Comparison of ENCODE assay signal across 10 cellular contexts in the genomic region with DNA sequence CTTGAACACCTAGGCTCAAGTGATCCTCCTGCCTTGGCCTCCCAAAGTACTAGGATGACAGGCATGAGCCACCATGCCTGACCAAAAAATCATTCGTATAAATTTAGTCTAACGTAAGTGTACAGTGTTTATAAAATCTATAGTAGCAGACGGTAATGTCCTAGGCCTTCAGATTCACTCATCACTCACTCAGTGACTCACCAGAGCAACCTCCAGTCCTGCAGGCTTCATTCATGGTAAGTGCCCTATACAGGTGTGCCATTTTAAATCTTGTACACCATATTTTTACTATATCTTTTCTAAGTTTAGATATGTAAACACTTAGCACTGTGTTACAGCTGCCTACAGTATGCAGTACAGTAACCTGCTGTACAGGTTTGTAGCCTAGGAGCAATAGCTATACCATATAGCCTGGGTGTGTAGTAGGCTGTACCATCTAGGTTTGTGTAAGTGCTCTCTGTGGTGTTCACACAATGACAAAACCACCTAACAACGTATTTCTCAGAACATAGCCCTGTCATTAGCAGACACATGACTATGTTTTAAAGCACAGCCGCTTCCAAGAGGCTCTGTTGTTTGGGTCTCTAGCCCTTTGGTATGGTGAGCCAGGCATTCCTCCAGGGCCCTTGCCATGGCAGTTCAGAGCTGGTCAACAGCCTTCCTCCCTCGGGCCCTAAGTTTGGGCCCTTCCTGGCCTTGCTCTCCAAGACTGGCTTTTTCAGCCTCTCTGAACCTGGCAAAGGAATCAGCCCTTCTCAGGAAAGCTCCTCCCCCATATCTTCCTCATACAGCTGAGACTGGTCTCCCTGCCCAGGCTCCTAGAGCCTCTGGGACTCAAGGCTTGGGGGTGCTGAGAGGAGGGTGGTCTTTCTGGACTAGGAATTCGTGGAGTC. TPM values are rescaled to one million over a fixed set of nuclear protein-coding genes. Genes with fewer than 3 reads are reported as not detected.
A peak's percentile ranks its signal among the peaks of the same experiment; 100 is the strongest.
DNase-seq lines count a peak whose midpoint lies in the region; ATAC-seq and TF ChIP-seq lines count a peak whose summit lies in the region.
"Had no signal": no experiment of that assay in that cellular context is flagged by ENCODE, and none has a peak within 500 bp of the region (broad histone marks: within the 10 kb centered on the region; RNA-seq: fewer than 3 reads in every experiment).

No MANE protein-coding gene starts in this region.

- DNase-seq in ELR (ENCODE audit: low read depth): peak; percentile 88
- no peak for DNase-seq in chondrocyte (ENCODE audit: low spot score)
- DNase-seq in osteocyte (ENCODE audit: extremely low spot score, unreplicated experiment): no peak
- no peak for DNase-seq in GM23338 (ENCODE audit: low spot score)
- DNase-seq in effector CD4-positive, alpha-beta T cell: no peak
- DNase-seq: activated T-cell treated with anti-CD3 and anti-CD28 coated beads, Interleukin-2, amount 50 U/mL, for 72 hours; endodermal cell had no signal

- ATAC-seq in GM23338: no peak
- ATAC-seq in stimulated activated memory B cell treated with anti-CD40 and anti-IgM and Interleukin-4, amounts not matched to agents 10 μg/mL and 1 μg/mL and 100 μg/mL, for 72 hours: no peak
- ATAC-seq: activated T-cell treated with anti-CD3 and anti-CD28 coated beads, Interleukin-2, amount 50 U/mL, for 72 hours had no signal

- TF ChIP-seq CTCF in chondrocyte (IDR thresholded peaks at IDR 0.05) (no peak), osteocyte (IDR thresholded peaks at IDR 0.05) (no peak), GM23338 (conservative IDR thresholded peaks at IDR 0.05; ENCODE audit: low read depth in 2 of 2) (no peak)

- H3K36me3 ChIP-seq in GM23338 (ENCODE audit: insufficient read depth): no peaks in the 10 kb centered on the region

- H4K20me1 ChIP-seq in GM23338 (replicated peaks; ENCODE audit: insufficient read depth): no peaks in the 10 kb centered on the region

- H3F3A ChIP-seq in GM23338 (replicated peaks; ENCODE audit: low read depth): no peaks in the 10 kb centered on the region

- H3K27me3 ChIP-seq in GM23338 (ENCODE audit: insufficient read depth): no peaks in the 10 kb centered on the region

- H3K4me3 ChIP-seq in GM23338: no peak overlapping the region

- H2AFZ ChIP-seq in GM23338: no peak overlapping the region

- H3K4me1 Mint-ChIP-seq in chondrocyte (ENCODE audit: low read depth) (peaks cover 68% of the 10 kb centered on the region), osteocyte (ENCODE audit: unreplicated experiment) (peaks cover 66% of the 10 kb centered on the region), GM23338 (peaks cover 36% of the 10 kb centered on the region)
- peaks cover 12% of the 10 kb centered on the region for H3K4me1 Mint-ChIP-seq in stimulated activated memory B cell treated with anti-CD40 and anti-IgM and Interleukin-4, amounts not matched to agents 10 μg/mL and 1 μg/mL and 100 μg/mL, for 72 hours

- H3K27ac ChIP-seq in GM23338 (ENCODE audit: low read depth): no peak overlapping the region

- H3K9me3 Mint-ChIP-seq in chondrocyte (ENCODE audit: low read depth) (no peaks in the 10 kb centered on the region), osteocyte (ENCODE audit: unreplicated experiment) (no peaks in the 10 kb centered on the region), GM23338 (no peaks in the 10 kb centered on the region)
- H3K9me3 Mint-ChIP-seq in stimulated activated memory B cell treated with anti-CD40 and anti-IgM and Interleukin-4, amounts not matched to agents 10 μg/mL and 1 μg/mL and 100 μg/mL, for 72 hours: no peaks in the 10 kb centered on the region
- H3K9me3 Mint-ChIP-seq: activated T-cell treated with anti-CD3 and anti-CD28 coated beads, Interleukin-2, amount 50 U/mL, for 72 hours; endodermal cell; T-helper 1 cell treated with Interleukin-12 subunit alpha and Interleukin-12 subunit beta and Interleukin-4 antibody, amounts not matched to agents 30 μg/mL and 1 μg/mL, for 36 hours had no signal

- no peaks in the 10 kb centered on the region for H3K79me2 ChIP-seq in GM23338 (replicated peaks; ENCODE audit: insufficient read depth)

- H3K4me3 Mint-ChIP-seq in chondrocyte (ENCODE audit: unreplicated experiment) (no peak overlapping the region), osteocyte (ENCODE audit: unreplicated experiment) (no peak overlapping the region), GM23338 (no peak overlapping the region)
- H3K4me3 Mint-ChIP-seq in stimulated activated memory B cell treated with anti-CD40 and anti-IgM and Interleukin-4, amounts not matched to agents 10 μg/mL and 1 μg/mL and 100 μg/mL, for 72 hours: no peak overlapping the region
- H3K4me3 Mint-ChIP-seq: activated T-cell treated with anti-CD3 and anti-CD28 coated beads, Interleukin-2, amount 50 U/mL, for 72 hours; endodermal cell; T-helper 1 cell treated with Interleukin-12 subunit alpha and Interleukin-12 subunit beta and Interleukin-4 antibody, amounts not matched to agents 30 μg/mL and 1 μg/mL, for 36 hours had no signal

- H3K4me2 ChIP-seq in GM23338: no peak overlapping the region

- H3K9me2 ChIP-seq in GM23338 (ENCODE audit: insufficient read depth): no peaks in the 10 kb centered on the region

- H3K27me3 Mint-ChIP-seq in chondrocyte (ENCODE audit: low read depth): no peaks in the 10 kb centered on the region
- H3K27me3 Mint-ChIP-seq in osteocyte (ENCODE audit: unreplicated experiment): no peaks in the 10 kb centered on the region
- peaks cover 11% of the 10 kb centered on the region for H3K27me3 Mint-ChIP-seq in GM23338 (ENCODE audit: insufficient read depth, low read depth, poor library complexity)
- no peaks in the 10 kb centered on the region for H3K27me3 Mint-ChIP-seq in stimulated activated memory B cell treated with anti-CD40 and anti-IgM and Interleukin-4, amounts not matched to agents 10 μg/mL and 1 μg/mL and 100 μg/mL, for 72 hours

- H3K36me3 Mint-ChIP-seq in chondrocyte (ENCODE audit: low read depth) (peaks cover 1% of the 10 kb centered on the region), osteocyte (ENCODE audit: unreplicated experiment) (no peaks in the 10 kb centered on the region), GM23338 (ENCODE audit: low read depth) (no peaks in the 10 kb centered on the region; the same call in 2 of the 3 replicates)
- H3K36me3 Mint-ChIP-seq in stimulated activated memory B cell treated with anti-CD40 and anti-IgM and Interleukin-4, amounts not matched to agents 10 μg/mL and 1 μg/mL and 100 μg/mL, for 72 hours: no peaks in the 10 kb centered on the region

- H3K27ac Mint-ChIP-seq in chondrocyte (ENCODE audit: unreplicated experiment) (peak overlapping the region; percentile 99), osteocyte (ENCODE audit: unreplicated experiment) (peak overlapping the region; percentile 98), GM23338 (no peak overlapping the region)
- H3K27ac Mint-ChIP-seq in stimulated activated memory B cell treated with anti-CD40 and anti-IgM and Interleukin-4, amounts not matched to agents 10 μg/mL and 1 μg/mL and 100 μg/mL, for 72 hours: no peak overlapping the region
- H3K27ac Mint-ChIP-seq: activated T-cell treated with anti-CD3 and anti-CD28 coated beads, Interleukin-2, amount 50 U/mL, for 72 hours; endodermal cell; T-helper 1 cell treated with Interleukin-12 subunit alpha and Interleukin-12 subunit beta and Interleukin-4 antibody, amounts not matched to agents 30 μg/mL and 1 μg/mL, for 36 hours had no signal

- H3K4me1 ChIP-seq in GM23338 (ENCODE audit: insufficient read depth): peaks cover 2% of the 10 kb centered on the region; the same call in 1 of the 2 replicates

TF ChIP-seq in GM23338, 12 proteins besides CTCF, POLR2A, EP300 and RAD21 (continues in another document):
- TF ChIP-seq, protein P1, sequence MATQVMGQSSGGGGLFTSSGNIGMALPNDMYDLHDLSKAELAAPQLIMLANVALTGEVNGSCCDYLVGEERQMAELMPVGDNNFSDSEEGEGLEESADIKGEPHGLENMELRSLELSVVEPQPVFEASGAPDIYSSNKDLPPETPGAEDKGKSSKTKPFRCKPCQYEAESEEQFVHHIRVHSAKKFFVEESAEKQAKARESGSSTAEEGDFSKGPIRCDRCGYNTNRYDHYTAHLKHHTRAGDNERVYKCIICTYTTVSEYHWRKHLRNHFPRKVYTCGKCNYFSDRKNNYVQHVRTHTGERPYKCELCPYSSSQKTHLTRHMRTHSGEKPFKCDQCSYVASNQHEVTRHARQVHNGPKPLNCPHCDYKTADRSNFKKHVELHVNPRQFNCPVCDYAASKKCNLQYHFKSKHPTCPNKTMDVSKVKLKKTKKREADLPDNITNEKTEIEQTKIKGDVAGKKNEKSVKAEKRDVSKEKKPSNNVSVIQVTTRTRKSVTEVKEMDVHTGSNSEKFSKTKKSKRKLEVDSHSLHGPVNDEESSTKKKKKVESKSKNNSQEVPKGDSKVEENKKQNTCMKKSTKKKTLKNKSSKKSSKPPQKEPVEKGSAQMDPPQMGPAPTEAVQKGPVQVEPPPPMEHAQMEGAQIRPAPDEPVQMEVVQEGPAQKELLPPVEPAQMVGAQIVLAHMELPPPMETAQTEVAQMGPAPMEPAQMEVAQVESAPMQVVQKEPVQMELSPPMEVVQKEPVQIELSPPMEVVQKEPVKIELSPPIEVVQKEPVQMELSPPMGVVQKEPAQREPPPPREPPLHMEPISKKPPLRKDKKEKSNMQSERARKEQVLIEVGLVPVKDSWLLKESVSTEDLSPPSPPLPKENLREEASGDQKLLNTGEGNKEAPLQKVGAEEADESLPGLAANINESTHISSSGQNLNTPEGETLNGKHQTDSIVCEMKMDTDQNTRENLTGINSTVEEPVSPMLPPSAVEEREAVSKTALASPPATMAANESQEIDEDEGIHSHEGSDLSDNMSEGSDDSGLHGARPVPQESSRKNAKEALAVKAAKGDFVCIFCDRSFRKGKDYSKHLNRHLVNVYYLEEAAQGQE (IDR thresholded peaks at IDR 0.05; ENCODE audit: unreplicated experiment): no peak

RNA-seq across cellular contexts. Expression of a gene that starts 1.9 kb away (rescaled TPM):
- 55.4 to 60.0 TPM (median 58.0 TPM) in 3 replicates for total RNA-seq in chondrocyte
- total RNA-seq in osteocyte: 18.0 and 21.6 TPM in 2 replicates
- total RNA-seq in GM23338 (2014; rRNA removed; shearing (Covaris generic)): 0.97 and 1.2 TPM in 2 replicates
- 0.18 and 0.23 TPM in 2 replicates for polyA plus RNA-seq in GM23338 (2016; fragmentation: Nextera tagmentation; extraction: Ambion mirVana)

RNA-seq across cellular contexts. Expression of a gene that starts 8.2 kb away (rescaled TPM):
- total RNA-seq in chondrocyte (not detected in 3 replicates), osteocyte (not detected in 2 replicates)
- total RNA-seq in GM23338 (2014; rRNA removed; shearing (Covaris generic)): not detected in 2 replicates
- polyA plus RNA-seq in GM23338 (2016; fragmentation: Nextera tagmentation; extraction: Ambion mirVana): not detected in 2 replicates
- total RNA-seq: activated T-cell treated with anti-CD3 and anti-CD28 coated beads, Interleukin-2, amount 50 U/mL, for 72 hours; endodermal cell; myocyte had no signal

RNA-seq across cellular contexts. Expression of a gene that starts 15.4 kb away (rescaled TPM):
- total RNA-seq in chondrocyte (1.3 to 2.2 TPM (median 1.4 TPM) in 3 replicates), osteocyte (1.4 and 1.5 TPM in 2 replicates)
- 1.0 and 1.3 TPM in 2 replicates for total RNA-seq in GM23338 (2014; rRNA removed; shearing (Covaris generic))
- polyA plus RNA-seq in GM23338 (2016; fragmentation: Nextera tagmentation; extraction: Ambion mirVana): 2.2 and 2.5 TPM in 2 replicates

RNA-seq across cellular contexts. Expression of a gene that starts 19.2 kb away (rescaled TPM):
- total RNA-seq in chondrocyte: 68.8 to 128 TPM (median 80.6 TPM) in 3 replicates
- total RNA-seq in osteocyte: 69.0 and 70.3 TPM in 2 replicates
- total RNA-seq in GM23338 (2014; rRNA removed; shearing (Covaris generic)): 32.7 and 33.0 TPM in 2 replicates
- polyA plus RNA-seq in GM23338 (2016; fragmentation: Nextera tagmentation; extraction: Ambion mirVana): 18.1 and 20.0 TPM in 2 replicates

RNA-seq across cellular contexts. Expression of a gene that starts 34.9 kb away (rescaled TPM):
- total RNA-seq in chondrocyte: 1.4 to 3.4 TPM (median 2.8 TPM) in 3 replicates
- total RNA-seq in osteocyte: 0.40 and 1.2 TPM in 2 replicates
- 8.5 and 13.8 TPM in 2 replicates for total RNA-seq in GM23338 (2014; rRNA removed; shearing (Covaris generic))
- 7.5 and 9.5 TPM in 2 replicates for polyA plus RNA-seq in GM23338 (2016; fragmentation: Nextera tagmentation; extraction: Ambion mirVana)

Comparison
In these comparisons a context has a peak if more than half of its experiments do, and no peak if none do; other contexts are left out.
1. H3K27ac Mint-ChIP-seq: peak in chondrocyte (single experiment) and osteocyte (single experiment); none in GM23338 (single experiment) and stimulated activated memory B cell treated with anti-CD40 and anti-IgM and Interleukin-4, amounts not matched to agents 10 μg/mL and 1 μg/mL and 100 μg/mL, for 72 hours (single experiment).